8 cellular contexts compared by ENCODE assay signal in the genomic region with DNA sequence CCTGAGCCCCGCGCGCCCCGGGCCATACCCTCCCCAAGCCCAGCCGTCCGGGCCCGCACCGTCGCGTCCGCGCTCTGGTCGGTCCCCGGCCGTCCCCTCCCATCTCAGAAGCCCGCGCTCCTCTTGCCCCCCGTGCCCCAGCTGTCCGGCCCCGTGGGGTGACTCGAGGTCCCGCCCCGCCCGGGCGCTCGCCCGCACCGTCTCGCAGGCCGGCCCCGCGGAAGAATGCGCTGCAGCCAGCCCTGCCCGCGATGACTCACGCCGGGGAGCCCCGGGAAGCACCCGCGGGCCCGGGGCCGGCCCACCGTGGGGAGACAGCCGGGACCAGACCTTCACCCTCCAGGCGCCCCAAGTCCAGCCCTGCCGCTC. TPM values are rescaled to one million over a fixed set of nuclear protein-coding genes. Genes with fewer than 3 reads are reported as not detected.
DNase-seq lines count a peak whose midpoint lies in the region; ATAC-seq and TF ChIP-seq lines count a peak whose summit lies in the region.

No MANE protein-coding gene starts in this region.

- H3F3A ChIP-seq in PC-9 (ENCODE audit: insufficient read depth, low read depth) = peaks cover 19% of the 10 kb centered on the region

- TF ChIP-seq CTCF in PC-9 (conservative IDR thresholded peaks at IDR 0.05) = no peak
- TF ChIP-seq CTCF in body of pancreas (IDR thresholded peaks at IDR 0.05) = no peak
- no peak for TF ChIP-seq CTCF in stomach (IDR thresholded peaks at IDR 0.05)

- H3K27me3 ChIP-seq in PC-9 (ENCODE audit: insufficient read depth, low read depth) (no peaks in the 10 kb centered on the region), body of pancreas (peaks cover 0 to 5% of the 10 kb centered on the region in 2 donors), stomach (peaks cover 0 to 53% (median 12%) of the 10 kb centered on the region in 3 donors)

- TF ChIP-seq POLR2A in body of pancreas (IDR thresholded peaks at IDR 0.05) (no peak), stomach (IDR thresholded peaks at IDR 0.05) (no peak)

- H3K36me3 ChIP-seq in ES-I3 (ENCODE audit: insufficient read depth, low read length) = no peaks in the 10 kb centered on the region
- no peaks in the 10 kb centered on the region for H3K36me3 ChIP-seq in PC-9 (ENCODE audit: low read depth)
- no peaks in the 10 kb centered on the region for H3K36me3 ChIP-seq in body of pancreas (replicated peaks in 1 of 2; ENCODE audit: insufficient read depth in 1 of 2, low read depth in 2 of 2)
- H3K36me3 ChIP-seq in stomach = no peaks in the 10 kb centered on the region

- H3K79me2 ChIP-seq in PC-9 (ENCODE audit: low read depth) = peaks cover 28% of the 10 kb centered on the region

- intact Hi-C loops in PC-9 (cut with micrococcal nuclease; ENCODE audit: unreplicated experiment) = loop anchor here (2.0 kb wide), 1 partner anchor 17 kb away; no protein-coding TSS in a partner anchor
- intact Hi-C loops in body of pancreas (cut with DNase I) = no loop called here
- intact Hi-C loops in stomach (cut with DNase I; ENCODE audit: low total_unique reads) = no loop called here

- H3K9ac ChIP-seq in ES-I3 (ENCODE audit: low read depth, low read length) = peak overlapping the region; percentile 23; the same call in 1 of the 2 replicates

- H3K9me2 ChIP-seq in PC-9 (ENCODE audit: insufficient read depth) = no peaks in the 10 kb centered on the region

- H4K20me1 ChIP-seq in PC-9 (ENCODE audit: insufficient read depth) = peaks cover 5% of the 10 kb centered on the region; the same call in 1 of the 2 replicates

- POLR2A ChIA-PET in PC-9 (lab: Charles Lee; ENCODE audit: unreplicated experiment) = interaction anchor here (0.5 to 0.6 kb wide), 6 partner anchors 11 to 680 kb away, joined by 3 to 6 read pairs (median 4); no protein-coding TSS in a partner anchor

- ATAC-seq in body of pancreas (peak; percentile 22), HG03442 (IDR thresholded peaks at IDR 0.05; ENCODE audit: unreplicated experiment) (no peak), GM21737 (IDR thresholded peaks at IDR 0.05; ENCODE audit: unreplicated experiment) (no peak)

- DNase-seq in PC-9 (peak; percentile 61 to 83), body of pancreas (peak; percentile 55 to 83 (median 72)), kidney tubule cell (ENCODE audit: low spot score) (peak; percentile 83), stomach (peak; percentile 84), NCI-H2081 (lab: John Stamatoyannopoulos, UW) (no peak)

- H3K4me1 ChIP-seq in ES-I3 (ENCODE audit: insufficient read depth, low read length) (peaks cover 12% of the 10 kb centered on the region; the same call in 1 of the 2 replicates), PC-9 (replicated peaks; ENCODE audit: insufficient read depth) (peaks cover 47% of the 10 kb centered on the region), body of pancreas (peaks cover 33% of the 10 kb centered on the region), stomach (peaks cover 41 to 68% (median 50%) of the 10 kb centered on the region in 4 donors)

- 1% methylated on average over 42 of the region's 46 CpGs; no CpG with 5 or more reads in 1 of the 2 donors for WGBS in body of pancreas, 2 donors
- WGBS in stomach, 5 donors = 0 to 3% (median 1%) methylated on average over 7 to 46 of the region's 46 CpGs

- H3K27ac ChIP-seq in PC-9 (peak overlapping the region; percentile 99), body of pancreas (peak overlapping the region; percentile 47 to 77 (median 64)), stomach (peak overlapping the region; percentile 84 to 89 (median 87))

- no TSS peak for BruUV-seq in PC-9 (replicated peaks; lab: Mats Ljungman, UMichigan)

- CTCF ChIA-PET in PC-9 (lab: Charles Lee) = interaction anchor here (0.6 to 1.2 kb wide), 6 partner anchors 26 to 397 kb away, joined by 3 to 11 read pairs (median 4); a partner anchor contains a TSS

- H2AFZ ChIP-seq in PC-9 = no peak overlapping the region

- H3K4me2 ChIP-seq in PC-9 = peak overlapping the region; percentile 84

- no peak for TF ChIP-seq EP300 in stomach (IDR thresholded peaks at IDR 0.05)

- H3K4me3 ChIP-seq in PC-9 (peak overlapping the region; percentile 57), body of pancreas (no peak overlapping the region), stomach (peak overlapping the region; percentile 52 to 71 (median 60))

- no peaks in the 10 kb centered on the region for H3K9me3 ChIP-seq in ES-I3 (ENCODE audit: control insufficient read depth, insufficient read depth, low read length)
- no peaks in the 10 kb centered on the region for H3K9me3 ChIP-seq in PC-9 (ENCODE audit: insufficient read depth, low read depth)
- no peaks in the 10 kb centered on the region for H3K9me3 ChIP-seq in body of pancreas
- no peaks in the 10 kb centered on the region for H3K9me3 ChIP-seq in stomach

RNA-seq across cellular contexts. Expression of gene PHLDA2, which starts 0.3 kb away (rescaled TPM):
- 10.7 and 14.1 TPM in 2 replicates for total RNA-seq in PC-9 (2021)
- total RNA-seq in body of pancreas = 1 to 10 TPM in 1 of 2 donors, not detected in 1; 4.2 TPM
- total RNA-seq in stomach = 10 to 100 TPM in 1 of 5 donors, 1 to 10 TPM in 1, not detected in 3; 3.1 to 34.2 TPM
- 10 to 100 TPM; 19.7 to 32.7 (median 25.5) TPM for polyA plus RNA-seq in stomach

RNA-seq across cellular contexts. Expression of gene CDKN1C, which starts 43.9 kb away (rescaled TPM):
- total RNA-seq in PC-9 (2021) (5.1 and 7.6 TPM in 2 replicates), body of pancreas (100 to 1,000 TPM in 1 of 2 donors, 10 to 100 TPM in 1; 35.3 to 231 TPM), stomach (10 to 100 TPM; 10.5 to 99.1 (median 14.2) TPM)
- 10 to 100 TPM; 41.7 to 51.0 (median 42.9) TPM for polyA plus RNA-seq in stomach

Comparison
In these comparisons a context has a peak if more than half of its experiments do, and no peak if none do; other contexts are left out.
1. DNase-seq: peak in PC-9 (2 of 2), body of pancreas (4 of 4), kidney tubule cell (single experiment) and stomach (single experiment); none in NCI-H2081 (0 of 2).
2. H3K4me3 ChIP-seq: peak in PC-9 (single experiment) and stomach (4 of 4); none in body of pancreas (0 of 2).
3. Peak in every context shown above with its lines, with median percentiles within 50 percentile points of each other: H3K27ac ChIP-seq.